In genomic region chr13:73212482-73212881, GRCh38 we compare ENCODE assay signal across 22 cellular contexts.
"Had no signal": no experiment of that assay in that cellular context is flagged by ENCODE, and none has a peak within 500 bp of the region (broad histone marks: within the 10 kb centered on the region; RNA-seq: fewer than 3 reads in every experiment).

No MANE protein-coding gene starts in this region.

- H3K27me3 Mint-ChIP-seq: activated CD4-positive, alpha-beta T cell treated with anti-CD3 and anti-CD28 coated beads, Interleukin-2, amount 10 ng/mL, durations not matched to agents 7 days and 5 days had no signal

- ATAC-seq: activated naive CD4-positive, alpha-beta T cell treated with anti-CD3 and anti-CD28 coated beads, Interleukin-2, amount 50 U/mL, for 72 hours; activated T-cell treated with anti-CD3 and anti-CD28 coated beads, Interleukin-2, amount 50 U/mL, for 4 hours; K562; PC-3; T-helper 17 cell; WTC11 had no signal

- H3K9me3 Mint-ChIP-seq: activated CD4-positive, alpha-beta memory T cell treated with anti-CD3 and anti-CD28 coated beads for 36 hours; activated T-cell treated with anti-CD3 and anti-CD28 coated beads, Interleukin-2, amount 50 U/mL, for 4 hours; WTC11 had no signal

- H3K4me1 Mint-ChIP-seq: WTC11 had no signal

- DNase-seq: activated CD4-positive, alpha-beta memory T cell treated with anti-CD3 and anti-CD28 coated beads for 36 hours; activated CD4-positive, alpha-beta T cell treated with anti-CD3 and anti-CD28 coated beads, Interleukin-2, amount 10 ng/mL, durations not matched to agents 7 days and 5 days; activated CD4-positive, CD25-positive, alpha-beta regulatory T cell treated with anti-CD3 and anti-CD28 coated beads, Interleukin-2, amount 50 U/mL, for 72 hours; activated CD8-positive, alpha-beta memory T cell treated with anti-CD3 and anti-CD28 coated beads for 24 hours; activated effector memory CD4-positive, alpha-beta T cell treated with anti-CD3 and anti-CD28 coated beads, Interleukin-2, amount 50 U/mL, for 16 hours; activated naive CD4-positive, alpha-beta T cell treated with Interleukin-2 at 50 U/mL for 16 hours; activated T-cell treated with anti-CD3 and anti-CD28 coated beads, Interleukin-2, amount 50 U/mL, for 4 hours; central memory CD4-positive, alpha-beta T cell; Karpas-422; NCI-H1048; NCI-H1417; NCI-H1694 treated with DMSO at 0.1 percent for 48 hours; NCI-H2029 treated with DMSO at 0.1 percent for 48 hours; NCI-H446; NCI-H524; PC-3; SIG-M5; T-helper 17 cell; T-helper 9 cell had no signal

- H3K4me3 Mint-ChIP-seq: activated CD4-positive, alpha-beta memory T cell treated with anti-CD3 and anti-CD28 coated beads for 36 hours; activated CD4-positive, alpha-beta T cell treated with anti-CD3 and anti-CD28 coated beads, Interleukin-2, amount 10 ng/mL, durations not matched to agents 7 days and 5 days; activated T-cell treated with anti-CD3 and anti-CD28 coated beads, Interleukin-2, amount 50 U/mL, for 4 hours; T-helper 17 cell; WTC11 had no signal

- H3K27ac Mint-ChIP-seq: activated CD4-positive, alpha-beta memory T cell treated with anti-CD3 and anti-CD28 coated beads for 36 hours; activated CD4-positive, alpha-beta T cell treated with anti-CD3 and anti-CD28 coated beads, Interleukin-2, amount 10 ng/mL, durations not matched to agents 7 days and 5 days; activated naive CD4-positive, alpha-beta T cell treated with anti-CD3 and anti-CD28 coated beads, Interleukin-2, amount 50 U/mL, for 72 hours; T-helper 17 cell; WTC11 had no signal

- H3K36me3 Mint-ChIP-seq: activated CD4-positive, alpha-beta memory T cell treated with anti-CD3 and anti-CD28 coated beads for 36 hours; activated naive CD4-positive, alpha-beta T cell treated with anti-CD3 and anti-CD28 coated beads, Interleukin-2, amount 50 U/mL, for 72 hours; WTC11 had no signal

- H3K4me3 ChIP-seq: K562 had no signal
